1 cellular context compared by ENCODE assay signal in genomic region chr16:69145658-69146057, GRCh38.
TF ChIP-seq lines count a peak whose summit lies in the region.

No MANE protein-coding gene starts in this region.

TF ChIP-seq in GM23338, 12 proteins besides CTCF, POLR2A, EP300 and RAD21:
- no peak for TF ChIP-seq STAT1 (IDR thresholded peaks at IDR 0.05; ENCODE audit: unreplicated experiment)
- no peak for TF ChIP-seq POLR2AphosphoS5 (IDR thresholded peaks at IDR 0.05; ENCODE audit: low read depth)
- TF ChIP-seq JUNB (IDR thresholded peaks at IDR 0.05; ENCODE audit: unreplicated experiment): no peak
- no peak for TF ChIP-seq ZNF114 (CRISPR knock-in tag; IDR thresholded peaks at IDR 0.05)
- no peak for TF ChIP-seq ZNF462 (CRISPR knock-in tag; IDR thresholded peaks at IDR 0.05)
- TF ChIP-seq CREB1 (CRISPR knock-in tag; IDR thresholded peaks at IDR 0.05; ENCODE audit: low read depth): no peak
- TF ChIP-seq EZH2phosphoT487 (IDR thresholded peaks at IDR 0.05; ENCODE audit: unreplicated experiment): no peak
- TF ChIP-seq ZNF331 (CRISPR knock-in tag; IDR thresholded peaks at IDR 0.05; ENCODE audit: low read depth): no peak
- TF ChIP-seq ETS1 (IDR thresholded peaks at IDR 0.05): no peak
- TF ChIP-seq NANOG (IDR thresholded peaks at IDR 0.05; ENCODE audit: borderline replicate concordance): no peak
- TF ChIP-seq EZH2 (IDR thresholded peaks at IDR 0.05; ENCODE audit: low read depth, unreplicated experiment): no peak
- TF ChIP-seq REST (IDR thresholded peaks at IDR 0.05; ENCODE audit: unreplicated experiment): no peak
